In the genomic region with DNA sequence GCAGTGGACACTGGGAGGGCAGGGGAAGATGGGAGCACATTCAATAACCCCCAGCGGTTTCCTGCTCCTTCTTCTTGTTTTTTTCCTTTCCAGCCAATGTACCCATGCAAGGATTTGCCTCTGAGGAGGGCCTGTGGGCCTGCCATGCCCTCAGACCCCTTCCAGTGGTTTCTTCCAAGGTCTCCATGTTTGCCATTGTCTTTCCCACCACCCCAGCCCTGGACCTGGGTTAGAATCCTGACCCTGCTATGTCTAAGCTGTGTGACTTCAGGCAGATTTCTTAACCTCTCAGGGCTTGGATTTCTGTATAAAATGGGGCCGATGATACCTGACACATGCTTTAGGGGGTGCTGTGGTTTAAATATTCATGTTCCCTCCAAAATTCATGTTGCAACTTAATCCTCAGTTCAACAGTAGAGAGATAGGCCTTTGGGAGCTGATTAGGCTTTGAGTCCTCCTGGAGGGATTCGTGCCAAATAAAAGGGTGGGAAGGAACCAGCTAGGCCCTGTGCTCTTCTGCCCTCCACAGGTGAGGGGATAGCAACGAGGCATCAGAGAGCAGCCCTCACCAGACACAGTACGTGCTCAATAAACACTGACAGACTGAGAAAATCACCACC, we compare ENCODE assay signal across 10 cellular contexts. TPM values are rescaled to one million over a fixed set of nuclear protein-coding genes. Genes with fewer than 3 reads are reported as not detected.
DNase-seq lines count a peak whose midpoint lies in the region; ATAC-seq and TF ChIP-seq lines count a peak whose summit lies in the region.
"Had no signal": no experiment of that assay in that cellular context is flagged by ENCODE, and none has a peak within 500 bp of the region (broad histone marks: within the 10 kb centered on the region; RNA-seq: fewer than 3 reads in every experiment).

No MANE protein-coding gene starts in this region.

- peaks cover 13% of the 10 kb centered on the region for H3K4me1 ChIP-seq in osteoblast (ENCODE audit: insufficient read depth, low read length)

- DNase-seq in NB4 (ENCODE audit: low read depth), result peak; percentile 68
- peak; percentile 71 for DNase-seq in choroid plexus epithelial cell (ENCODE audit: low read depth)
- no peak for DNase-seq in osteoblast (ENCODE audit: insufficient read length, low spot score, missing footprints)
- no peak for DNase-seq in SHP77 treated with DMSO at 0.1 percent for 48 hours (lab: John Stamatoyannopoulos, UW)
- DNase-seq in substantia nigra (lab: John Stamatoyannopoulos, UW), result no peak
- DNase-seq: activated naive CD4-positive, alpha-beta T cell treated with anti-CD3 and anti-CD28 coated beads, Interleukin-2, amount 50 U/mL, for 16 hours; NCI-H446 had no signal

- TF ChIP-seq POLR2A in NB4 (IDR thresholded peaks at IDR 0.05; ENCODE audit: extremely low read depth, insufficient read length), result no peak

- no peaks in the 10 kb centered on the region for H3K79me2 ChIP-seq in osteoblast (ENCODE audit: insufficient read depth, low read length)

- H3K27me3 ChIP-seq in osteoblast (ENCODE audit: insufficient read depth, low read length), result no peaks in the 10 kb centered on the region

- H3K36me3 ChIP-seq in osteoblast (ENCODE audit: insufficient read depth, low read length), result no peaks in the 10 kb centered on the region

- H3K4me3 ChIP-seq in NB4 (ENCODE audit: low read depth, low read length) (no peak overlapping the region), choroid plexus epithelial cell (ENCODE audit: low read depth, low read length) (no peak overlapping the region), osteoblast (ENCODE audit: insufficient read depth, low read length) (no peak overlapping the region)
- H3K4me3 ChIP-seq: lung had no signal

- TF ChIP-seq CTCF in GM12874 (IDR thresholded peaks at IDR 0.05; ENCODE audit: insufficient read depth, low read depth, low read length) (peak; percentile 27; the same call in 1 of the 2 replicates), NB4 (IDR thresholded peaks at IDR 0.05; ENCODE audit: low read depth, low read length) (peak; percentile 33), choroid plexus epithelial cell (conservative IDR thresholded peaks at IDR 0.05; ENCODE audit: low read depth, low read length) (peak; percentile 60), osteoblast (IDR thresholded peaks at IDR 0.05; ENCODE audit: extremely low read depth, low read depth, low read length) (peak; percentile 66)

- no peak for ATAC-seq in HG03342 (IDR thresholded peaks at IDR 0.05; ENCODE audit: unreplicated experiment)

- H3K27ac ChIP-seq in osteoblast (ENCODE audit: low read depth, low read length) (no peak overlapping the region), substantia nigra (ENCODE audit: low read depth, low read length, poor library complexity, severe bottlenecking) (no peak overlapping the region)

- H3K4me2 ChIP-seq in osteoblast (ENCODE audit: insufficient read depth, low read length), result no peak overlapping the region

- H3K9me3 ChIP-seq in osteoblast (ENCODE audit: low read depth, low read length), result no peaks in the 10 kb centered on the region

- H4K20me1 ChIP-seq in osteoblast (ENCODE audit: insufficient read depth, low read length), result no peaks in the 10 kb centered on the region

- no peak overlapping the region for H2AFZ ChIP-seq in osteoblast (ENCODE audit: low read length)

RNA-seq across cellular contexts. Expression of gene FLNB, which starts 46.3 kb away (rescaled TPM):
- total RNA-seq in osteoblast, result 259 and 274 TPM in 2 replicates

Comparison
In these comparisons a context has a peak if more than half of its experiments do, and no peak if none do; other contexts are left out.
1. DNase-seq: peak in NB4 (single experiment) and choroid plexus epithelial cell (single experiment); none in osteoblast (single experiment), SHP77 treated with DMSO at 0.1 percent for 48 hours (single experiment) and substantia nigra (0 of 49).
2. Peak in every context shown above with its lines, with median percentiles within 50 percentile points of each other: CTCF ChIP-seq.